32 cellular contexts compared by ENCODE assay signal in genomic region chr10:78179886-78180285, GRCh38.
"Had no signal": no experiment of that assay in that cellular context is flagged by ENCODE, and none has a peak within 500 bp of the region (broad histone marks: within the 10 kb centered on the region; RNA-seq: fewer than 3 reads in every experiment).

No MANE protein-coding gene starts in this region.

- H3K27me3 ChIP-seq: body of pancreas, Peyer's patch, SJSA1 had no signal

- H3K4me3 ChIP-seq: adrenal gland, body of pancreas, Peyer's patch, SJSA1 had no signal

- DNase-seq: activated CD4-positive, alpha-beta memory T cell treated with anti-CD3 and anti-CD28 coated beads for 36 hours; activated CD4-positive, alpha-beta T cell treated with anti-CD3 and anti-CD28 coated beads for 36 hours; activated CD4-positive, alpha-beta T cell treated with anti-CD3 and anti-CD28 coated beads, Interleukin-2, amount 50 U/mL, for 1 hour; activated CD8-positive, alpha-beta memory T cell treated with anti-CD3 and anti-CD28 coated beads, Interleukin-2, amount 50 U/mL, for 4 hours; activated gamma-delta T cell treated with Interleukin-2 at 50 U/mL for 16 hours; activated naive CD4-positive, alpha-beta T cell treated with anti-CD3 and anti-CD28 coated beads for 36 hours; activated T-cell treated with anti-CD3 and anti-CD28 coated beads for 4 hours; activated T-cell treated with anti-CD3 and anti-CD28 coated beads, Interleukin-2, amount 50 U/mL, for 4 hours; adrenal gland; body of pancreas; MM.1S; MV-4-11; NCI-H1092; NCI-H1436 treated with DMSO at 0.1 percent for 48 hours; NCI-H1694 treated with DMSO at 0.1 percent for 48 hours; NCI-H2029; NCI-H345; NCI-H524 treated with DMSO at 0.1 percent for 48 hours; NCI-H748 treated with DMSO at 0.1 percent for 48 hours; NK-92 treated with Interleukin-12 subunit alpha and Interleukin-12 subunit beta, amount 100 ng/mL, for 24 hours; PC-3; Peyer's patch; RPMI8226; SHP77 treated with DMSO at 0.1 percent for 48 hours; SK-N-SH had no signal

- H3K27ac Mint-ChIP-seq: activated CD4-positive, alpha-beta memory T cell treated with anti-CD3 and anti-CD28 coated beads for 36 hours; activated CD4-positive, alpha-beta T cell treated with anti-CD3 and anti-CD28 coated beads for 36 hours; activated naive CD4-positive, alpha-beta T cell treated with anti-CD3 and anti-CD28 coated beads for 36 hours; activated naive CD4-positive, alpha-beta T cell treated with anti-CD3 and anti-CD28 coated beads, Interleukin-2, amount 50 U/mL, for 72 hours; activated T-helper 1 cell treated with anti-CD3 and anti-CD28 coated beads, Interleukin-12 subunit alpha, Interleukin-12 subunit beta, Interleukin-2, Interleukin-4 antibody, amounts not matched to agents 30 ng/mL and 10 ng/mL and 1 ng/mL, durations not matched to agents 14 hours and 24 hours and 36 hours; T-helper 1 cell treated with Interleukin-12 subunit alpha and Interleukin-12 subunit beta and Interleukin-4 antibody, amounts not matched to agents 30 μg/mL and 1 μg/mL, for 36 hours; T-helper 2 cell treated with Interferon-gamma antibody and Interleukin-4, amounts not matched to agents 5 μg/mL and 100 μg/mL, for 36 hours had no signal

- H3K4me2 ChIP-seq: KMS-11, SK-N-SH had no signal

- H3K9me3 Mint-ChIP-seq: activated CD4-positive, alpha-beta memory T cell treated with anti-CD3 and anti-CD28 coated beads for 36 hours; activated naive CD4-positive, alpha-beta T cell treated with anti-CD3 and anti-CD28 coated beads for 36 hours; activated naive CD4-positive, alpha-beta T cell treated with anti-CD3 and anti-CD28 coated beads, Interleukin-2, amount 50 U/mL, for 72 hours; activated T-cell treated with anti-CD3 and anti-CD28 coated beads, Interleukin-2, amount 50 U/mL, for 4 hours; activated T-helper 1 cell treated with anti-CD3 and anti-CD28 coated beads, Interleukin-12 subunit alpha, Interleukin-12 subunit beta, Interleukin-2, Interleukin-4 antibody, amounts not matched to agents 30 ng/mL and 10 ng/mL and 1 ng/mL, durations not matched to agents 14 hours and 24 hours and 36 hours; T-helper 1 cell treated with Interleukin-12 subunit alpha and Interleukin-12 subunit beta and Interleukin-4 antibody, amounts not matched to agents 30 μg/mL and 1 μg/mL, for 36 hours; T-helper 2 cell treated with Interferon-gamma antibody and Interleukin-4, amounts not matched to agents 5 μg/mL and 100 μg/mL, for 36 hours had no signal

- H3K9ac ChIP-seq: KMS-11, SK-N-SH had no signal

- H3K9me3 ChIP-seq: adrenal gland, body of pancreas, Peyer's patch, SJSA1, SK-N-SH had no signal

- H3K27ac ChIP-seq: adrenal gland, body of pancreas, KMS-11, Peyer's patch, SJSA1 had no signal

- H3K36me3 Mint-ChIP-seq: activated CD4-positive, alpha-beta memory T cell treated with anti-CD3 and anti-CD28 coated beads for 36 hours; activated naive CD4-positive, alpha-beta T cell treated with anti-CD3 and anti-CD28 coated beads, Interleukin-2, amount 50 U/mL, for 72 hours had no signal

- H3K4me1 Mint-ChIP-seq: activated CD4-positive, alpha-beta T cell treated with anti-CD3 and anti-CD28 coated beads for 36 hours had no signal

- H3K4me1 ChIP-seq: adrenal gland, body of pancreas, Peyer's patch, SJSA1 had no signal

- H3K27me3 Mint-ChIP-seq: activated CD4-positive, alpha-beta memory T cell treated with anti-CD3 and anti-CD28 coated beads for 36 hours; activated CD4-positive, alpha-beta T cell treated with anti-CD3 and anti-CD28 coated beads for 36 hours had no signal

- ATAC-seq: activated CD4-positive, alpha-beta T cell treated with anti-CD3 and anti-CD28 coated beads for 36 hours; activated CD4-positive, CD25-positive, alpha-beta regulatory T cell treated with anti-CD3 and anti-CD28 coated beads, Interleukin-2, amount 50 U/mL, for 24 hours; activated naive CD4-positive, alpha-beta T cell treated with anti-CD3 and anti-CD28 coated beads, Interleukin-2, amount 50 U/mL, for 72 hours; activated T-cell treated with anti-CD3 and anti-CD28 coated beads, Interleukin-2, amount 50 U/mL, for 4 hours; body of pancreas had no signal

- H3K36me3 ChIP-seq: adrenal gland, Peyer's patch, SJSA1 had no signal

- H3K4me3 Mint-ChIP-seq: activated CD4-positive, alpha-beta memory T cell treated with anti-CD3 and anti-CD28 coated beads for 36 hours; activated CD4-positive, alpha-beta T cell treated with anti-CD3 and anti-CD28 coated beads for 36 hours; activated naive CD4-positive, alpha-beta T cell treated with anti-CD3 and anti-CD28 coated beads for 36 hours; activated T-cell treated with anti-CD3 and anti-CD28 coated beads, Interleukin-2, amount 50 U/mL, for 4 hours; activated T-helper 1 cell treated with anti-CD3 and anti-CD28 coated beads, Interleukin-12 subunit alpha, Interleukin-12 subunit beta, Interleukin-2, Interleukin-4 antibody, amounts not matched to agents 30 ng/mL and 10 ng/mL and 1 ng/mL, durations not matched to agents 14 hours and 24 hours and 36 hours; T-helper 1 cell treated with Interleukin-12 subunit alpha and Interleukin-12 subunit beta and Interleukin-4 antibody, amounts not matched to agents 30 μg/mL and 1 μg/mL, for 36 hours; T-helper 2 cell treated with Interferon-gamma antibody and Interleukin-4, amounts not matched to agents 5 μg/mL and 100 μg/mL, for 36 hours had no signal
